ENCODE assay signal across 16 cellular contexts in genomic region chr3:80263260-80263659, GRCh38.
"Had no signal": no experiment of that assay in that cellular context is flagged by ENCODE, and none has a peak within 500 bp of the region (broad histone marks: within the 10 kb centered on the region; RNA-seq: fewer than 3 reads in every experiment).

No MANE protein-coding gene starts in this region.

- H3K27ac Mint-ChIP-seq: activated CD4-positive, alpha-beta T cell treated with anti-CD3 and anti-CD28 coated beads for 36 hours; activated naive CD8-positive, alpha-beta T cell treated with anti-CD3 and anti-CD28 coated beads, Interleukin-2, amount 10 ng/mL, durations not matched to agents 7 days and 5 days; activated T-helper 17 cell treated with anti-CD3 and anti-CD28 coated beads, Interleukin-2, amount 50 U/mL, for 72 hours; nephron had no signal

- ATAC-seq: activated CD4-positive, alpha-beta T cell treated with anti-CD3 and anti-CD28 coated beads for 36 hours; activated T-helper 17 cell treated with anti-CD3 and anti-CD28 coated beads, Interleukin-2, amount 50 U/mL, for 72 hours; foreskin keratinocyte; left lung had no signal

- H3K36me3 Mint-ChIP-seq: activated naive CD8-positive, alpha-beta T cell treated with anti-CD3 and anti-CD28 coated beads, Interleukin-2, amount 10 ng/mL, durations not matched to agents 7 days and 5 days had no signal

- H3K27me3 Mint-ChIP-seq: activated CD4-positive, alpha-beta T cell treated with anti-CD3 and anti-CD28 coated beads for 36 hours; activated naive CD8-positive, alpha-beta T cell treated with anti-CD3 and anti-CD28 coated beads, Interleukin-2, amount 10 ng/mL, durations not matched to agents 7 days and 5 days; activated T-helper 17 cell treated with anti-CD3 and anti-CD28 coated beads, Interleukin-2, amount 50 U/mL, for 72 hours had no signal

- H3K4me3 Mint-ChIP-seq: activated CD4-positive, alpha-beta T cell treated with anti-CD3 and anti-CD28 coated beads for 36 hours; activated naive CD8-positive, alpha-beta T cell treated with anti-CD3 and anti-CD28 coated beads, Interleukin-2, amount 10 ng/mL, durations not matched to agents 7 days and 5 days; activated T-helper 17 cell treated with anti-CD3 and anti-CD28 coated beads, Interleukin-2, amount 50 U/mL, for 72 hours; nephron had no signal

- H3K9me3 ChIP-seq: left lung had no signal

- H3K4me1 ChIP-seq: foreskin keratinocyte, left lung, sigmoid colon had no signal

- H3K27me3 ChIP-seq: foreskin keratinocyte, left lung, sigmoid colon had no signal

- H3K9me3 Mint-ChIP-seq: activated naive CD8-positive, alpha-beta T cell treated with anti-CD3 and anti-CD28 coated beads, Interleukin-2, amount 10 ng/mL, durations not matched to agents 7 days and 5 days had no signal

- H3K4me1 Mint-ChIP-seq: activated CD4-positive, alpha-beta T cell treated with anti-CD3 and anti-CD28 coated beads for 36 hours; activated naive CD8-positive, alpha-beta T cell treated with anti-CD3 and anti-CD28 coated beads, Interleukin-2, amount 10 ng/mL, durations not matched to agents 7 days and 5 days; activated T-helper 17 cell treated with anti-CD3 and anti-CD28 coated beads, Interleukin-2, amount 50 U/mL, for 72 hours; nephron had no signal

- H3K4me3 ChIP-seq: coronary artery, left lung, sigmoid colon had no signal

- H3K36me3 ChIP-seq: left lung, sigmoid colon had no signal

- DNase-seq: activated CD4-positive, alpha-beta T cell treated with anti-CD3 and anti-CD28 coated beads for 36 hours; activated CD4-positive, alpha-beta T cell treated with anti-CD3 and anti-CD28 coated beads, Interleukin-2, amount 50 U/mL, for 48 hours; activated naive CD4-positive, alpha-beta T cell; activated naive CD8-positive, alpha-beta T cell treated with anti-CD3 and anti-CD28 coated beads, Interleukin-2, amount 10 ng/mL, durations not matched to agents 7 days and 5 days; amygdala; foreskin keratinocyte; glutamatergic neuron; hippocampal formation; left lung; midbrain; nucleus accumbens; sigmoid colon; stimulated activated naive CD4-positive, alpha-beta T cell had no signal
